8 cellular contexts compared by ENCODE assay signal in the genomic region with DNA sequence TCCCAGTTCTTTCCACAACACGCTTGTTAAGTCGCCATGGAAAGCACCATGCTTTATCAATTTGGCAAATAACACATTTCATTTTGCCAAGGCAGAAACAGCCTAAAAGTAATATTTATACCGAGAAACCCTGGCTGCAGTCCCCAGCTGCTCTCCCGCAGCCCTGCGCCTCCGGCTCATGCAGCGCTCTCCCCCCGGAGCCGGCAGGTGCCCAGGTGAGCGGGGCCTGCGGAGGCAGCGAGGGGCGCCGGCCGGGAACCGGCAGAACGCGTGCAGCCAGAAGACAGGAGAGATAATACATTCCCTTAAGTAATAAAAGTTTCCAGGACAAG. TPM values are rescaled to one million over a fixed set of nuclear protein-coding genes. Genes with fewer than 3 reads are reported as not detected.
A peak's percentile ranks its signal among the peaks of the same experiment; 100 is the strongest.
DNase-seq lines count a peak whose midpoint lies in the region; ATAC-seq and FAIRE-seq lines count a peak whose summit lies in the region.

No MANE protein-coding gene starts in this region.

- H3K9me3 Mint-ChIP-seq in activated naive CD4-positive, alpha-beta T cell treated with anti-CD3 and anti-CD28 coated beads, Interleukin-2, amount 50 U/mL, for 72 hours, result no peaks in the 10 kb centered on the region

- no CpG with 5 or more reads among the region's 18 CpGs for WGBS in iPS DF 6.9 (ENCODE audit: insufficient coverage, insufficient read length)
- 0 to 2% (median 1%) methylated on average over 18 of the region's 18 CpGs for WGBS in small intestine, 3 donors

- peaks cover 2% of the 10 kb centered on the region; the same call in 1 of the 2 replicates for H3K4me1 ChIP-seq in iPS DF 6.9 (ENCODE audit: control insufficient read depth, insufficient read depth, low read length)
- H3K4me1 ChIP-seq in small intestine (ENCODE audit: control insufficient read depth in 2 of 2, insufficient read depth in 1 of 2, low read depth in 1 of 2, low read length in 1 of 2), result peaks cover 0 to 6% of the 10 kb centered on the region in 2 donors

- peak; percentile 62 for DNase-seq in COLO668 (lab: John Stamatoyannopoulos, UW; ENCODE audit: unreplicated experiment)
- DNase-seq in MG63, result no peak
- DNase-seq in activated naive CD4-positive, alpha-beta T cell treated with anti-CD3 and anti-CD28 coated beads, Interleukin-2, amount 50 U/mL, for 72 hours (ENCODE audit: low spot score in 2 of 2), result peak in 1 of 2 donors; percentile 43
- DNase-seq in iPS DF 6.9 (ENCODE audit: low read depth, low spot score), result no peak
- peak; percentile 33 for DNase-seq in small intestine
- DNase-seq in GM03348 (ENCODE audit: low spot score), result no peak

- H3K9me3 ChIP-seq in MG63 (no peaks in the 10 kb centered on the region), iPS DF 6.9 (ENCODE audit: control insufficient read depth, insufficient read depth, low read length) (no peaks in the 10 kb centered on the region), small intestine (ENCODE audit: control insufficient read depth, low read depth) (no peaks in the 10 kb centered on the region)

- H3K4me3 ChIP-seq in MG63, result peak overlapping the region; percentile 77
- peak overlapping the region; percentile 91 for H3K4me3 ChIP-seq in iPS DF 6.9 (ENCODE audit: low read length)
- peak overlapping the region; percentile 55 to 97 for H3K4me3 ChIP-seq in small intestine (ENCODE audit: low read depth in 1 of 2, low read length in 2 of 2)

- H3K27ac Mint-ChIP-seq in activated naive CD4-positive, alpha-beta T cell treated with anti-CD3 and anti-CD28 coated beads, Interleukin-2, amount 50 U/mL, for 72 hours, result no peak overlapping the region

- ATAC-seq in GM21381 (IDR thresholded peaks at IDR 0.05; ENCODE audit: unreplicated experiment) (peak; percentile 23), HG02763 (IDR thresholded peaks at IDR 0.05; ENCODE audit: unreplicated experiment) (no peak)
- peak; percentile 26 to 46 for ATAC-seq in activated naive CD4-positive, alpha-beta T cell treated with anti-CD3 and anti-CD28 coated beads, Interleukin-2, amount 50 U/mL, for 72 hours

- peaks cover 6 to 8% of the 10 kb centered on the region in 2 donors for H3K36me3 Mint-ChIP-seq in activated naive CD4-positive, alpha-beta T cell treated with anti-CD3 and anti-CD28 coated beads, Interleukin-2, amount 50 U/mL, for 72 hours

- H3K36me3 ChIP-seq in MG63 (peaks cover 8% of the 10 kb centered on the region), iPS DF 6.9 (ENCODE audit: control insufficient read depth, insufficient read depth, low read length) (no peaks in the 10 kb centered on the region), small intestine (ENCODE audit: control insufficient read depth in 2 of 2, insufficient read depth in 2 of 2, low read length in 2 of 2) (no peaks in the 10 kb centered on the region)

- no peaks in the 10 kb centered on the region for H3K27me3 ChIP-seq in MG63
- H3K27me3 ChIP-seq in iPS DF 6.9 (ENCODE audit: control insufficient read depth, insufficient read depth, low read length), result no peaks in the 10 kb centered on the region
- no peaks in the 10 kb centered on the region for H3K27me3 ChIP-seq in small intestine (ENCODE audit: control insufficient read depth in 2 of 2, insufficient read depth in 2 of 2, low read length in 2 of 2)

- no peak for FAIRE-seq in small intestine (lab: Jason Lieb, UNC)

- H3K27ac ChIP-seq in iPS DF 6.9 (ENCODE audit: low read length), result no peak overlapping the region
- H3K27ac ChIP-seq in small intestine (ENCODE audit: low read depth in 1 of 2, low read length in 1 of 2), result peak overlapping the region; percentile 93 to 96

RNA-seq across cellular contexts. Expression of gene ARHGEF12, which starts 0.7 kb away (rescaled TPM):
- 28.1 and 32.5 TPM in 2 replicates for total RNA-seq in MG63 (2014; rRNA removed; shearing (Covaris generic); ENCODE audit: low replicate concordance)
- total RNA-seq in activated naive CD4-positive, alpha-beta T cell treated with anti-CD3 and anti-CD28 coated beads, Interleukin-2, amount 50 U/mL, for 72 hours, result 10 to 100 TPM; 11.2 to 14.2 TPM
- 10 to 100 TPM; 15.1 to 22.3 (median 22.1) TPM for polyA plus RNA-seq in small intestine

RNA-seq across cellular contexts. Expression of gene TLCD5, which starts 10.5 kb away (rescaled TPM):
- total RNA-seq in MG63 (2014; rRNA removed; shearing (Covaris generic); ENCODE audit: low replicate concordance), result 7.3 and 8.1 TPM in 2 replicates
- 1 to 10 TPM in 1 of 2 donors, not detected in 1; 1.2 TPM for total RNA-seq in activated naive CD4-positive, alpha-beta T cell treated with anti-CD3 and anti-CD28 coated beads, Interleukin-2, amount 50 U/mL, for 72 hours
- polyA plus RNA-seq in small intestine, result 1 to 10 TPM in 1 of 3 donors, under 1 TPM in 1, not detected in 1; 0.54 to 1.7 TPM

Comparison
In these comparisons a context has a peak if more than half of its experiments do, and no peak if none do; other contexts are left out.
1. DNase-seq: peak in COLO668 (single experiment) and small intestine (single experiment); none in MG63 (single experiment), iPS DF 6.9 (single experiment) and GM03348 (single experiment).
2. Peak in every context shown above with its lines, with median percentiles within 50 percentile points of each other: H3K4me3 ChIP-seq.